ENCODE assay signal across 1 cellular context in genomic region chr12:122635471-122635870, GRCh38.
TF ChIP-seq lines count a peak whose summit lies in the region.

No MANE protein-coding gene starts in this region.

TF ChIP-seq in GM23338, 12 proteins besides CTCF, POLR2A, EP300 and RAD21 (continued from another document):
- TF ChIP-seq, protein P1, sequence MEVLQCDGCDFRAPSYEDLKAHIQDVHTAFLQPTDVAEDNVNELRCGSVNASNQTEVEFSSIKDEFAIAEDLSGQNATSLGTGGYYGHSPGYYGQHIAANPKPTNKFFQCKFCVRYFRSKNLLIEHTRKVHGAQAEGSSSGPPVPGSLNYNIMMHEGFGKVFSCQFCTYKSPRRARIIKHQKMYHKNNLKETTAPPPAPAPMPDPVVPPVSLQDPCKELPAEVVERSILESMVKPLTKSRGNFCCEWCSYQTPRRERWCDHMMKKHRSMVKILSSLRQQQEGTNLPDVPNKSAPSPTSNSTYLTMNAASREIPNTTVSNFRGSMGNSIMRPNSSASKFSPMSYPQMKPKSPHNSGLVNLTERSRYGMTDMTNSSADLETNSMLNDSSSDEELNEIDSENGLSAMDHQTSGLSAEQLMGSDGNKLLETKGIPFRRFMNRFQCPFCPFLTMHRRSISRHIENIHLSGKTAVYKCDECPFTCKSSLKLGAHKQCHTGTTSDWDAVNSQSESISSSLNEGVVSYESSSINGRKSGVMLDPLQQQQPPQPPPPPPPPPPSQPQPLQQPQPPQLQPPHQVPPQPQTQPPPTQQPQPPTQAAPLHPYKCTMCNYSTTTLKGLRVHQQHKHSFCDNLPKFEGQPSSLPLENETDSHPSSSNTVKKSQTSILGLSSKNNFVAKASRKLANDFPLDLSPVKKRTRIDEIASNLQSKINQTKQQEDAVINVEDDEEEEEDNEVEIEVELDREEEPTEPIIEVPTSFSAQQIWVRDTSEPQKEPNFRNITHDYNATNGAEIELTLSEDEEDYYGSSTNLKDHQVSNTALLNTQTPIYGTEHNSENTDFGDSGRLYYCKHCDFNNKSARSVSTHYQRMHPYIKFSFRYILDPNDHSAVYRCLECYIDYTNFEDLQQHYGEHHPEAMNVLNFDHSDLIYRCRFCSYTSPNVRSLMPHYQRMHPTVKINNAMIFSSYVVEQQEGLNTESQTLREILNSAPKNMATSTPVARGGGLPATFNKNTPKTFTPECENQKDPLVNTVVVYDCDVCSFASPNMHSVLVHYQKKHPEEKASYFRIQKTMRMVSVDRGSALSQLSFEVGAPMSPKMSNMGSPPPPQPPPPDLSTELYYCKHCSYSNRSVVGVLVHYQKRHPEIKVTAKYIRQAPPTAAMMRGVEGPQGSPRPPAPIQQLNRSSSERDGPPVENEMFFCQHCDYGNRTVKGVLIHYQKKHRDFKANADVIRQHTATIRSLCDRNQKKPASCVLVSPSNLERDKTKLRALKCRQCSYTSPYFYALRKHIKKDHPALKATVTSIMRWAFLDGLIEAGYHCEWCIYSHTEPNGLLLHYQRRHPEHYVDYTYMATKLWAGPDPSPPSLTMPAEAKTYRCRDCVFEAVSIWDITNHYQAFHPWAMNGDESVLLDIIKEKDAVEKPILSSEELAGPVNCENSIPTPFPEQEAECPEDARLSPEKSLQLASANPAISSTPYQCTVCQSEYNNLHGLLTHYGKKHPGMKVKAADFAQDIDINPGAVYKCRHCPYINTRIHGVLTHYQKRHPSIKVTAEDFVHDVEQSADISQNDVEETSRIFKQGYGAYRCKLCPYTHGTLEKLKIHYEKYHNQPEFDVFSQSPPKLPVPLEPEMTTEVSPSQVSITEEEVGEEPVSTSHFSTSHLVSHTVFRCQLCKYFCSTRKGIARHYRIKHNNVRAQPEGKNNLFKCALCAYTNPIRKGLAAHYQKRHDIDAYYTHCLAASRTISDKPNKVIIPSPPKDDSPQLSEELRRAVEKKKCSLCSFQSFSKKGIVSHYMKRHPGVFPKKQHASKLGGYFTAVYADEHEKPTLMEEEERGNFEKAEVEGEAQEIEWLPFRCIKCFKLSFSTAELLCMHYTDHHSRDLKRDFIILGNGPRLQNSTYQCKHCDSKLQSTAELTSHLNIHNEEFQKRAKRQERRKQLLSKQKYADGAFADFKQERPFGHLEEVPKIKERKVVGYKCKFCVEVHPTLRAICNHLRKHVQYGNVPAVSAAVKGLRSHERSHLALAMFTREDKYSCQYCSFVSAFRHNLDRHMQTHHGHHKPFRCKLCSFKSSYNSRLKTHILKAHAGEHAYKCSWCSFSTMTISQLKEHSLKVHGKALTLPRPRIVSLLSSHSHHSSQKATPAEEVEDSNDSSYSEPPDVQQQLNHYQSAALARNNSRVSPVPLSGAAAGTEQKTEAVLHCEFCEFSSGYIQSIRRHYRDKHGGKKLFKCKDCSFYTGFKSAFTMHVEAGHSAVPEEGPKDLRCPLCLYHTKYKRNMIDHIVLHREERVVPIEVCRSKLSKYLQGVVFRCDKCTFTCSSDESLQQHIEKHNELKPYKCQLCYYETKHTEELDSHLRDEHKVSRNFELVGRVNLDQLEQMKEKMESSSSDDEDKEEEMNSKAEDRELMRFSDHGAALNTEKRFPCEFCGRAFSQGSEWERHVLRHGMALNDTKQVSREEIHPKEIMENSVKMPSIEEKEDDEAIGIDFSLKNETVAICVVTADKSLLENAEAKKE (CRISPR knock-in tag; IDR thresholded peaks at IDR 0.05) = no peak
- TF ChIP-seq EZH2phosphoT487 (IDR thresholded peaks at IDR 0.05; ENCODE audit: unreplicated experiment) (no peak), EZH2 (IDR thresholded peaks at IDR 0.05; ENCODE audit: low read depth, unreplicated experiment) (no peak), ZNF114 (CRISPR knock-in tag; IDR thresholded peaks at IDR 0.05) (no peak)
TF ChIP-seq in GM23338: peak in this region for 0.
